ENCODE assay signal across 35 cellular contexts in the genomic region with DNA sequence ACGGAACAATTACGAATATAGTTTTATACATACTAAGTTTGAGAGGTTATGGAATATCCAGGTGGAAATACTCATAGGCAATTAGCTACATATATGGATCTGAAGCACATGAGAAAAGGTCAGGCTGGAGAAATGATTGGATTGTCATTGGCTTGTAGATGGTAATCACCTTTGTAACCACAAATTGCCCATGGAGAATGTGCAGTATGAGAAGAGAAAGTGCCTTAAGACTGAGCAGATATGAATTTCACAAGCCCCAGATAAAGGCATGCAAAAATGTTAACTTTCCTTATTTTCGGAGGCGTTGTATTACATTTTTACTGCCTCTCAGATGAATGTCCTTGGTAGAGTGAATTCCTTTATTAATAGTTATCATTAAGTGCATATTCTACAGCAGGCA.
"Had no signal": no experiment of that assay in that cellular context is flagged by ENCODE, and none has a peak within 500 bp of the region (broad histone marks: within the 10 kb centered on the region; RNA-seq: fewer than 3 reads in every experiment).

No MANE protein-coding gene starts in this region.

- DNase-seq: Karpas-422, Kasumi-1, MG63, MM.1S, MV-4-11, NCI-H1048, NCI-H1092, NCI-H1092 treated with DMSO at 0.1 percent for 48 hours, NCI-H1105, NCI-H1105 treated with DMSO at 0.1 percent for 48 hours, NCI-H1417, NCI-H1417 treated with DMSO at 0.1 percent for 48 hours, NCI-H1436, NCI-H1436 treated with DMSO at 0.1 percent for 48 hours, NCI-H146, NCI-H1694, NCI-H1694 treated with DMSO at 0.1 percent for 48 hours, NCI-H187, NCI-H187 treated with DMSO at 0.1 percent for 48 hours, NCI-H1930, NCI-H2029, NCI-H2029 treated with DMSO at 0.1 percent for 48 hours, NCI-H2081, NCI-H2081 treated with DMSO at 0.1 percent for 48 hours, NCI-H2107, NCI-H2171, NCI-H2171 treated with DMSO at 0.1 percent for 48 hours, NCI-H2227 treated with DMSO at 0.1 percent for 48 hours, NCI-H226, NCI-H345, NCI-H446, NCI-H446 treated with DMSO at 0.1 percent for 48 hours, NCI-H510A, NCI-H510A treated with DMSO at 0.1 percent for 48 hours, NCI-H524 had no signal

- H3K9me3 ChIP-seq: MG63 had no signal

- H3K27me3 ChIP-seq: MG63 had no signal

- H3K4me3 ChIP-seq: MG63 had no signal

- H3K36me3 ChIP-seq: MG63 had no signal
